Comparison of ENCODE assay signal across 31 cellular contexts in genomic region chr18:54436501-54436900, GRCh38.
"Had no signal": no experiment of that assay in that cellular context is flagged by ENCODE, and none has a peak within 500 bp of the region (broad histone marks: within the 10 kb centered on the region; RNA-seq: fewer than 3 reads in every experiment).

No MANE protein-coding gene starts in this region.

- H3K9me3 ChIP-seq: adrenal gland, ascending aorta, body of pancreas, breast epithelium had no signal

- H3K4me3 ChIP-seq: adrenal gland, ascending aorta, body of pancreas, breast epithelium, cardiac muscle cell had no signal

- H3K4me1 ChIP-seq: adrenal gland, ascending aorta, body of pancreas, breast epithelium had no signal

- H3K36me3 ChIP-seq: adrenal gland, ascending aorta, brain microvascular endothelial cell, breast epithelium, cardiac muscle cell had no signal

- FAIRE-seq: astrocyte, bronchial epithelial cell had no signal

- H3K27me3 ChIP-seq: adrenal gland, ascending aorta, body of pancreas, brain microvascular endothelial cell, cardiac muscle cell had no signal

- DNase-seq: activated effector memory CD4-positive, alpha-beta T cell treated with anti-CD3 and anti-CD28 coated beads, Interleukin-2, amount 50 U/mL, for 16 hours; activated effector memory CD4-positive, alpha-beta T cell treated with Interleukin-2 at 50 U/mL for 16 hours; activated gamma-delta T cell; activated gamma-delta T cell treated with Interleukin-2 at 50 U/mL for 16 hours; activated naive CD4-positive, alpha-beta T cell; activated naive CD4-positive, alpha-beta T cell treated with anti-CD3 and anti-CD28 coated beads for 36 hours; activated naive CD4-positive, alpha-beta T cell treated with anti-CD3 and anti-CD28 coated beads, Interleukin-2, amount 10 ng/mL, durations not matched to agents 7 days and 5 days; activated naive CD4-positive, alpha-beta T cell treated with anti-CD3 and anti-CD28 coated beads, Interleukin-2, amount 50 U/mL, for 16 hours; activated naive CD4-positive, alpha-beta T cell treated with Interleukin-2 at 50 U/mL for 16 hours; activated naive CD8-positive, alpha-beta T cell treated with anti-CD3 and anti-CD28 coated beads for 36 hours; activated naive CD8-positive, alpha-beta T cell treated with anti-CD3 and anti-CD28 coated beads, Interleukin-2, amount 10 ng/mL, durations not matched to agents 7 days and 5 days; activated naive CD8-positive, alpha-beta T cell treated with anti-CD3 and anti-CD28 coated beads, Interleukin-2, amount 50 U/mL, for 24 hours; activated T-cell treated with anti-CD3 and anti-CD28 coated beads, Interleukin-2, amount 50 U/mL, for 24 hours; activated T-cell treated with anti-CD3 and anti-CD28 coated beads, Interleukin-2, amount 50 U/mL, for 4 hours; activated T-cell treated with anti-CD3 and anti-CD28 coated beads, Interleukin-2, amount 50 U/mL, for 48 hours; activated T-cell treated with anti-CD3 and anti-CD28 coated beads, Interleukin-2, amount 50 U/mL, for 72 hours; adrenal gland; amniotic stem cell; amygdala; anterior cingulate cortex; aorta; body of pancreas; brain microvascular endothelial cell; caudate nucleus; central memory CD4-positive, alpha-beta T cell; cerebellar nuclear complex had no signal

- H3K27ac ChIP-seq: adrenal gland, ascending aorta, body of pancreas, brain microvascular endothelial cell, breast epithelium, cardiac muscle cell had no signal
